Comparison of ENCODE assay signal across 15 cellular contexts in the genomic region with DNA sequence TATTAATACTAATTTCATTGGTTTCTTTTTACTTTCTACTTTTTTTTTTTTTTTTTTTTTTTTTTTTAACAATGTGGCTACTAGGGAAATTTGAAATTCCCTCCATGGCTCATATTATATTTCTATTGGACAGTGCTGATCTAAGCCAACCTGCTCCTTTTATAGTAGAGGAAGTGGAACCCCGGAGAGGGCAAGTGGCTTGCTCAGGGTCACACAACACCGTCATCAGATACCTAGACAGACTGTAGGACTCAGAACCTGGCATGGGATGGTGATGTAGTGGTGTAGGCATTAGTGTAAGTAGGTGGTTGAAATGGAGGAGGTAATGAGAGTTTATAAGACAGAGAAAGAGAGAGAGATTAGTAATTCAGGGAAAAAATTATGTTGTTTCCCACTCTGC. TPM values are rescaled to one million over a fixed set of nuclear protein-coding genes. Genes with fewer than 3 reads are reported as not detected.
DNase-seq lines count a peak whose midpoint lies in the region; ATAC-seq and TF ChIP-seq lines count a peak whose summit lies in the region.
"Had no signal": no experiment of that assay in that cellular context is flagged by ENCODE, and none has a peak within 500 bp of the region (broad histone marks: within the 10 kb centered on the region; RNA-seq: fewer than 3 reads in every experiment).

No MANE protein-coding gene starts in this region.

- H4K20me1 ChIP-seq in BLaER1 treated with 17β-estradiol and CSF1 and Interleukin-3, amounts not matched to agents 10 nM and 100 nM: peaks cover 0 to 27% (median 3%) of the 10 kb centered on the region in 11 experiments; a peak in 4 of 22 replicates

- peaks cover 32 to 55% (median 43%) of the 10 kb centered on the region in 10 experiments for H3K4me1 ChIP-seq in BLaER1 treated with 17β-estradiol and CSF1 and Interleukin-3, amounts not matched to agents 10 nM and 100 nM

- no peaks in the 10 kb centered on the region for H3K36me3 Mint-ChIP-seq in natural killer cell

- peak overlapping the region in 2 of 10 experiments; percentile 31 to 49; a peak in 4 of 20 replicates for H3K4me3 ChIP-seq in BLaER1 treated with 17β-estradiol and CSF1 and Interleukin-3, amounts not matched to agents 10 nM and 100 nM
- H3K4me3 ChIP-seq in lower leg skin (ENCODE audit: low read depth, poor library complexity, severe bottlenecking): no peak overlapping the region
- H3K4me3 ChIP-seq: cardiac muscle cell had no signal

- H3K27ac Mint-ChIP-seq in natural killer cell: peak overlapping the region; percentile 71 to 75
- H3K27ac Mint-ChIP-seq: activated T-helper 1 cell treated with anti-CD3 and anti-CD28 coated beads, Interleukin-12 subunit alpha, Interleukin-12 subunit beta, Interleukin-2, Interleukin-4 antibody, amounts not matched to agents 30 ng/mL and 10 ng/mL and 1 ng/mL, durations not matched to agents 14 hours and 24 hours and 36 hours had no signal

- peak; percentile 41 for DNase-seq in LHCN-M2 (ENCODE audit: low read depth)
- DNase-seq in dermis blood vessel endothelial cell: peak; percentile 69
- no peak for DNase-seq in natural killer cell
- no peak for DNase-seq in lower leg skin (ENCODE audit: low spot score in 2 of 2)
- DNase-seq: H7; KBM-7; left cardiac atrium; stimulated activated CD4-positive, alpha-beta T cell treated with anti-CD3 and anti-CD28 coated beads, Interleukin-2, amount 100 ng/mL, for 24 hours; stimulated activated naive CD4-positive, alpha-beta T cell had no signal

- no peaks in the 10 kb centered on the region for H3K27me3 ChIP-seq in BLaER1 treated with 17β-estradiol and CSF1 and Interleukin-3, amounts not matched to agents 10 nM and 100 nM
- H3K27me3 ChIP-seq: cardiac muscle cell had no signal

- H3K9me3 ChIP-seq in BLaER1 treated with 17β-estradiol and CSF1 and Interleukin-3, amounts not matched to agents 10 nM and 100 nM (replicated peaks in 1 of 11): peaks cover 26 to 41% (median 39%) of the 10 kb centered on the region in 11 experiments

- H3K4me3 Mint-ChIP-seq in natural killer cell: no peak overlapping the region

- no peaks in the 10 kb centered on the region for H3K9me3 Mint-ChIP-seq in natural killer cell

- no peaks in the 10 kb centered on the region for H3K27me3 Mint-ChIP-seq in natural killer cell (ENCODE audit: low read depth in 2 of 2)

- TF ChIP-seq POLR2A in lower leg skin (IDR thresholded peaks at IDR 0.05): no peak

- peak overlapping the region in 9 of 11 experiments; percentile 9 to 77 (median 64); a peak in 16 of 22 replicates for H3K27ac ChIP-seq in BLaER1 treated with 17β-estradiol and CSF1 and Interleukin-3, amounts not matched to agents 10 nM and 100 nM

- TF ChIP-seq CTCF in natural killer cell (IDR thresholded peaks at IDR 0.05): no peak
- no peak for TF ChIP-seq CTCF in lower leg skin (IDR thresholded peaks at IDR 0.05)

- H3K4me1 Mint-ChIP-seq in natural killer cell: peaks cover 21% of the 10 kb centered on the region in 2 donors

- H3K4me2 ChIP-seq in BLaER1 treated with 17β-estradiol and CSF1 and Interleukin-3, amounts not matched to agents 10 nM and 100 nM: peak overlapping the region; percentile 63 to 97 (median 87); a peak in 21 of 22 replicates

- intact Hi-C loops in natural killer cell (cut with micrococcal nuclease): no loop called here
- intact Hi-C loops in lower leg skin (cut with DNase I; ENCODE audit: low total_unique reads): no loop called here

- peaks cover 21 to 46% (median 42%) of the 10 kb centered on the region in 11 experiments for H3K36me3 ChIP-seq in BLaER1 treated with 17β-estradiol and CSF1 and Interleukin-3, amounts not matched to agents 10 nM and 100 nM
- H3K36me3 ChIP-seq: cardiac muscle cell had no signal

- WGBS in lower leg skin, 2 donors: 58 to 75% methylated on average over 2 of the region's 2 CpGs

- no peak overlapping the region for H3K9ac ChIP-seq in BLaER1 treated with 17β-estradiol and CSF1 and Interleukin-3, amounts not matched to agents 10 nM and 100 nM

- ATAC-seq in natural killer cell: peak; percentile 33 to 69 (median 58)
- no peak for ATAC-seq in HG03159 (IDR thresholded peaks at IDR 0.05; ENCODE audit: unreplicated experiment)
- ATAC-seq in GM19328 (IDR thresholded peaks at IDR 0.05; ENCODE audit: unreplicated experiment): no peak
- ATAC-seq in GM18867 (IDR thresholded peaks at IDR 0.05; ENCODE audit: unreplicated experiment): no peak

RNA-seq across cellular contexts. Expression of a gene that starts 10.8 kb away (rescaled TPM):
- 3.7 and 5.1 TPM in 2 replicates for total RNA-seq in LHCN-M2 (2014; rRNA removed)
- polyA plus RNA-seq in LHCN-M2 (2012): 6.1 TPM
- 11.7 and 19.5 TPM in 2 replicates for total RNA-seq in dermis blood vessel endothelial cell
- 10 to 100 TPM in 2 of 3 donors, 1 to 10 TPM in 1; 9.2 to 10.7 (median 10.0) TPM for total RNA-seq in natural killer cell
- 1 to 10 TPM; 1.1 to 4.1 (median 2.5) TPM for total RNA-seq in lower leg skin

Comparison
In these comparisons a context has a peak if more than half of its experiments do, and no peak if none do; other contexts are left out.
1. DNase-seq: peak in LHCN-M2 (single experiment) and dermis blood vessel endothelial cell (single experiment); none in natural killer cell (single experiment) and lower leg skin (0 of 2).
2. ATAC-seq: peak in natural killer cell (3 of 3); none in HG03159 (single experiment), GM19328 (single experiment) and GM18867 (single experiment).